In the genomic region with DNA sequence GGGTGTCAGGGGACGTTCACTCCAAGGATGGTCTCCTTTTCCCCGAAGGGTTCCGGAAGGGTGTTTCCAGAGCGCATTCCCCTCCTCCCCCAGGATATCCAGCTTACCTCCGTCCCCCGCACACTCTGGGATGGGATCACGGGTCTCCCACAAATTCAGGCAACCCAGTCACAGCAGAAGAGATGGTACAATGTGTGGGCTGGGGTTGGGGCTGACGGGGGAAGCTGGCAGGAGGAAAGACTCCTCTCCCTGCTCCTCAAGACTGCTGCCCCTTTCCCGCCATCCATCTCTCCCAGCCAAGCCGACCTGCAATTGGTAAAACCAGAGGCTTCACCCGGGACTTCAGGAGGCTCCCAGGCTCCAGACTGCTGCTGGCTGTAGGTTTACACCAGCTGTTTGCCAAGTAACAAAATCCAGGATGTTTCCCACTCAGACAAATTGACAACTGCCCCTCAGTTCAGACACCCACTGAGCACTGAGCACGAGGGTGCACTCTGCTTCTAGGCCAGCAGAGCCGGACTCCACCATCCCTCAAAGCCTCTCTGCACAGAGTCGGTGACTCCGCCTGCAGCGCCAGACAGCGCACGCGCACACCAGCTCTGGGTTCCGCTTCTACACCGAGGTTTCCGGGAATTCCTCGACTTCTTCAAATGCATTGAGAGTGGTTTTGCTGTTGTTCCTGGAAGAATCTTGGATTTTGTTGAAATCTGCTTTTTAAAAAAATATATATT, we compare ENCODE assay signal across 2 cellular contexts.
TF ChIP-seq lines count a peak whose summit lies in the region.

No MANE protein-coding gene starts in this region.

TF ChIP-seq in liver, 16 proteins besides CTCF, POLR2A, EP300 and RAD21:
- TF ChIP-seq EGR1 (IDR thresholded peaks at IDR 0.05; ENCODE audit: low read depth in 2 of 2) (no peak), TAF1 (conservative IDR thresholded peaks at IDR 0.05) (no peak), YY1 (IDR thresholded peaks at IDR 0.05) (no peak), HNF4G (IDR thresholded peaks at IDR 0.05) (no peak), GABPA (IDR thresholded peaks at IDR 0.05 in 1 of 2, conservative IDR thresholded peaks at IDR 0.05 in 1 of 2) (no peak)
- TF ChIP-seq, protein P1, sequence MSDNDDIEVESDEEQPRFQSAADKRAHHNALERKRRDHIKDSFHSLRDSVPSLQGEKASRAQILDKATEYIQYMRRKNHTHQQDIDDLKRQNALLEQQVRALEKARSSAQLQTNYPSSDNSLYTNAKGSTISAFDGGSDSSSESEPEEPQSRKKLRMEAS (IDR thresholded peaks at IDR 0.05): no peak
- TF ChIP-seq, protein P2, sequence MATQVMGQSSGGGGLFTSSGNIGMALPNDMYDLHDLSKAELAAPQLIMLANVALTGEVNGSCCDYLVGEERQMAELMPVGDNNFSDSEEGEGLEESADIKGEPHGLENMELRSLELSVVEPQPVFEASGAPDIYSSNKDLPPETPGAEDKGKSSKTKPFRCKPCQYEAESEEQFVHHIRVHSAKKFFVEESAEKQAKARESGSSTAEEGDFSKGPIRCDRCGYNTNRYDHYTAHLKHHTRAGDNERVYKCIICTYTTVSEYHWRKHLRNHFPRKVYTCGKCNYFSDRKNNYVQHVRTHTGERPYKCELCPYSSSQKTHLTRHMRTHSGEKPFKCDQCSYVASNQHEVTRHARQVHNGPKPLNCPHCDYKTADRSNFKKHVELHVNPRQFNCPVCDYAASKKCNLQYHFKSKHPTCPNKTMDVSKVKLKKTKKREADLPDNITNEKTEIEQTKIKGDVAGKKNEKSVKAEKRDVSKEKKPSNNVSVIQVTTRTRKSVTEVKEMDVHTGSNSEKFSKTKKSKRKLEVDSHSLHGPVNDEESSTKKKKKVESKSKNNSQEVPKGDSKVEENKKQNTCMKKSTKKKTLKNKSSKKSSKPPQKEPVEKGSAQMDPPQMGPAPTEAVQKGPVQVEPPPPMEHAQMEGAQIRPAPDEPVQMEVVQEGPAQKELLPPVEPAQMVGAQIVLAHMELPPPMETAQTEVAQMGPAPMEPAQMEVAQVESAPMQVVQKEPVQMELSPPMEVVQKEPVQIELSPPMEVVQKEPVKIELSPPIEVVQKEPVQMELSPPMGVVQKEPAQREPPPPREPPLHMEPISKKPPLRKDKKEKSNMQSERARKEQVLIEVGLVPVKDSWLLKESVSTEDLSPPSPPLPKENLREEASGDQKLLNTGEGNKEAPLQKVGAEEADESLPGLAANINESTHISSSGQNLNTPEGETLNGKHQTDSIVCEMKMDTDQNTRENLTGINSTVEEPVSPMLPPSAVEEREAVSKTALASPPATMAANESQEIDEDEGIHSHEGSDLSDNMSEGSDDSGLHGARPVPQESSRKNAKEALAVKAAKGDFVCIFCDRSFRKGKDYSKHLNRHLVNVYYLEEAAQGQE (IDR thresholded peaks at IDR 0.05): no peak

TF ChIP-seq in HepG2, 621 proteins besides CTCF, POLR2A, EP300 and RAD21:
- no peak for TF ChIP-seq CEBPG (CRISPR knock-in tag; IDR thresholded peaks at IDR 0.05)
- TF ChIP-seq, protein P3, sequence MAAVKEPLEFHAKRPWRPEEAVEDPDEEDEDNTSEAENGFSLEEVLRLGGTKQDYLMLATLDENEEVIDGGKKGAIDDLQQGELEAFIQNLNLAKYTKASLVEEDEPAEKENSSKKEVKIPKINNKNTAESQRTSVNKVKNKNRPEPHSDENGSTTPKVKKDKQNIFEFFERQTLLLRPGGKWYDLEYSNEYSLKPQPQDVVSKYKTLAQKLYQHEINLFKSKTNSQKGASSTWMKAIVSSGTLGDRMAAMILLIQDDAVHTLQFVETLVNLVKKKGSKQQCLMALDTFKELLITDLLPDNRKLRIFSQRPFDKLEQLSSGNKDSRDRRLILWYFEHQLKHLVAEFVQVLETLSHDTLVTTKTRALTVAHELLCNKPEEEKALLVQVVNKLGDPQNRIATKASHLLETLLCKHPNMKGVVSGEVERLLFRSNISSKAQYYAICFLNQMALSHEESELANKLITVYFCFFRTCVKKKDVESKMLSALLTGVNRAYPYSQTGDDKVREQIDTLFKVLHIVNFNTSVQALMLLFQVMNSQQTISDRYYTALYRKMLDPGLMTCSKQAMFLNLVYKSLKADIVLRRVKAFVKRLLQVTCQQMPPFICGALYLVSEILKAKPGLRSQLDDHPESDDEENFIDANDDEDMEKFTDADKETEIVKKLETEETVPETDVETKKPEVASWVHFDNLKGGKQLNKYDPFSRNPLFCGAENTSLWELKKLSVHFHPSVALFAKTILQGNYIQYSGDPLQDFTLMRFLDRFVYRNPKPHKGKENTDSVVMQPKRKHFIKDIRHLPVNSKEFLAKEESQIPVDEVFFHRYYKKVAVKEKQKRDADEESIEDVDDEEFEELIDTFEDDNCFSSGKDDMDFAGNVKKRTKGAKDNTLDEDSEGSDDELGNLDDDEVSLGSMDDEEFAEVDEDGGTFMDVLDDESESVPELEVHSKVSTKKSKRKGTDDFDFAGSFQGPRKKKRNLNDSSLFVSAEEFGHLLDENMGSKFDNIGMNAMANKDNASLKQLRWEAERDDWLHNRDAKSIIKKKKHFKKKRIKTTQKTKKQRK (IDR thresholded peaks at IDR 0.05; ENCODE audit: low read length): no peak
- no peak for TF ChIP-seq ARID2 (CRISPR knock-in tag; IDR thresholded peaks at IDR 0.05; ENCODE audit: borderline replicate concordance)
- no peak for TF ChIP-seq NPAS2 (CRISPR knock-in tag; IDR thresholded peaks at IDR 0.05; ENCODE audit: borderline replicate concordance)
- no peak for TF ChIP-seq WIZ (CRISPR knock-in tag; IDR thresholded peaks at IDR 0.05)
- TF ChIP-seq, protein P4, sequence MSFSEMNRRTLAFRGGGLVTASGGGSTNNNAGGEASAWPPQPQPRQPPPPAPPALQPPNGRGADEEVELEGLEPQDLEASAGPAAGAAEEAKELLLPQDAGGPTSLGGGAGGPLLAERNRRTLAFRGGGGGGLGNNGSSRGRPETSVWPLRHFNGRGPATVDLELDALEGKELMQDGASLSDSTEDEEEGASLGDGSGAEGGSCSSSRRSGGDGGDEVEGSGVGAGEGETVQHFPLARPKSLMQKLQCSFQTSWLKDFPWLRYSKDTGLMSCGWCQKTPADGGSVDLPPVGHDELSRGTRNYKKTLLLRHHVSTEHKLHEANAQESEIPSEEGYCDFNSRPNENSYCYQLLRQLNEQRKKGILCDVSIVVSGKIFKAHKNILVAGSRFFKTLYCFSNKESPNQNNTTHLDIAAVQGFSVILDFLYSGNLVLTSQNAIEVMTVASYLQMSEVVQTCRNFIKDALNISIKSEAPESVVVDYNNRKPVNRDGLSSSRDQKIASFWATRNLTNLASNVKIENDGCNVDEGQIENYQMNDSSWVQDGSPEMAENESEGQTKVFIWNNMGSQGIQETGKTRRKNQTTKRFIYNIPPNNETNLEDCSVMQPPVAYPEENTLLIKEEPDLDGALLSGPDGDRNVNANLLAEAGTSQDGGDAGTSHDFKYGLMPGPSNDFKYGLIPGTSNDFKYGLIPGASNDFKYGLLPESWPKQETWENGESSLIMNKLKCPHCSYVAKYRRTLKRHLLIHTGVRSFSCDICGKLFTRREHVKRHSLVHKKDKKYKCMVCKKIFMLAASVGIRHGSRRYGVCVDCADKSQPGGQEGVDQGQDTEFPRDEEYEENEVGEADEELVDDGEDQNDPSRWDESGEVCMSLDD (CRISPR knock-in tag; IDR thresholded peaks at IDR 0.05; ENCODE audit: borderline replicate concordance): no peak
- TF ChIP-seq BCL6 (CRISPR knock-in tag; IDR thresholded peaks at IDR 0.05): no peak
- TF ChIP-seq, protein P5, sequence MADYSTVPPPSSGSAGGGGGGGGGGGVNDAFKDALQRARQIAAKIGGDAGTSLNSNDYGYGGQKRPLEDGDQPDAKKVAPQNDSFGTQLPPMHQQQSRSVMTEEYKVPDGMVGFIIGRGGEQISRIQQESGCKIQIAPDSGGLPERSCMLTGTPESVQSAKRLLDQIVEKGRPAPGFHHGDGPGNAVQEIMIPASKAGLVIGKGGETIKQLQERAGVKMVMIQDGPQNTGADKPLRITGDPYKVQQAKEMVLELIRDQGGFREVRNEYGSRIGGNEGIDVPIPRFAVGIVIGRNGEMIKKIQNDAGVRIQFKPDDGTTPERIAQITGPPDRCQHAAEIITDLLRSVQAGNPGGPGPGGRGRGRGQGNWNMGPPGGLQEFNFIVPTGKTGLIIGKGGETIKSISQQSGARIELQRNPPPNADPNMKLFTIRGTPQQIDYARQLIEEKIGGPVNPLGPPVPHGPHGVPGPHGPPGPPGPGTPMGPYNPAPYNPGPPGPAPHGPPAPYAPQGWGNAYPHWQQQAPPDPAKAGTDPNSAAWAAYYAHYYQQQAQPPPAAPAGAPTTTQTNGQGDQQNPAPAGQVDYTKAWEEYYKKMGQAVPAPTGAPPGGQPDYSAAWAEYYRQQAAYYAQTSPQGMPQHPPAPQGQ (CRISPR knock-in tag; IDR thresholded peaks at IDR 0.05; ENCODE audit: borderline replicate concordance): no peak
- no peak for TF ChIP-seq MBNL3 (CRISPR knock-in tag; conservative IDR thresholded peaks at IDR 0.05)
- no peak for TF ChIP-seq REPIN1 (CRISPR knock-in tag; IDR thresholded peaks at IDR 0.05; ENCODE audit: borderline replicate concordance, low read depth)
- TF ChIP-seq ZNF577 (CRISPR knock-in tag; IDR thresholded peaks at IDR 0.05; ENCODE audit: borderline replicate concordance, low read depth): no peak
